8 cellular contexts compared by ENCODE assay signal in the genomic region with DNA sequence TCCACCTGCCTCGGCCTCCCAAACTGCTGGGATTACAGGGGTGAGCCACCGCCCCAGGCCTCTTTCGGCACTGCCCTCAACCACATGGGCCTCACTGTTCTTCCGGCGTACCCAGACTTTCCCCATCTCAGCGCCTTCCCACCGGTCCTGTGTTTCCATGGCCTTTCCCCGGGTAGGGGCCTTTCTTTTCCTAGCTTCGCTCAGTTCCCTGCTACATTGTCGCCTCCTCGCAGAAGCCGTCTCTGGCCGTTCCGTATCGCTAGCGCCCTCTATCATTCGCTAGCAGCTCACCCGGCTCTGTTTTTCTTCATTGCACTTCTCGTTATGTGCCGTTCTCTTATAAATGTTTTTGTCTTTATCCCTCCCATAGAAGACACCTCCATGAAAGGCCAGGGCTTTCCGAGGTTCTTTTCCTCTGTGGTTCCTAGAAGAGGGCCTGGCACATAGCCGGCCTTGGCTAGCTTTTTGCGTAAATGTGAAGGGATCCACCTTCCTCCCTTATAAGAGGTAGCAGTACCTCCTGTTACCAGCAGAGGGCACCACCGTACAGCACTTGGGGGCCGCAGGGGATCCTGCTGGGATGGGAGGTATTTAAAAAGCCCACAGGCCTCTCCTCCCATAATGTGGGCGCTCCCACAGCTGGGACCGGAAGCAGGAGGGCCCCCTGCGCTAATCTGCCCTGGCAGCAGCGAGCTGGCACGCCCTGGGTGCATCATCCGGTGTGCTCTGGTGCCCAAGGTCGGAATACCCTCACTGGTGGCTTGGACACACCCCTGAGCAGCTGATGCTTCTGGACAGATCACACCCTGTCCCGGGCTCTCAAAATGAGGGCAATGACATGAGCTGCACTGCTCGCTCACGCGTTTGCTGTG. TPM values are rescaled to one million over a fixed set of nuclear protein-coding genes. Genes with fewer than 3 reads are reported as not detected.
DNase-seq lines count a peak whose midpoint lies in the region; ATAC-seq, FAIRE-seq and TF ChIP-seq lines count a peak whose summit lies in the region.

No MANE protein-coding gene starts in this region.

- peaks cover 41% of the 10 kb centered on the region for H3K27me3 Mint-ChIP-seq in WTC11 (ENCODE audit: low read depth)

- H3K9me3 Mint-ChIP-seq in WTC11 = no peaks in the 10 kb centered on the region

- CTCF ChIA-PET in WTC11 (lab: Charles Lee) = interaction anchor here (0.5 to 21.1 kb wide), 63 partner anchors 7 to 1323 kb away, joined by 3 to 1431 read pairs (median 6); partner anchors contain the start of genes ACVR1B, ACVRL1, ANKRD33 and ATG101

- H3K27ac ChIP-seq in spleen = peak overlapping the region; percentile 78 to 90 (median 81)

- ATAC-seq in HG02973 (IDR thresholded peaks at IDR 0.05; ENCODE audit: unreplicated experiment) (peak; percentile 38), WTC11 (peak; percentile 29), HG02970 (IDR thresholded peaks at IDR 0.05; ENCODE audit: low FRiP score, unreplicated experiment) (no peak)

- H3K4me1 ChIP-seq in spleen = peaks cover 28 to 69% (median 54%) of the 10 kb centered on the region in 6 donors

- DNase-seq in EH (ENCODE audit: low read depth) (peak; percentile 87), NCI-H2227 treated with DMSO at 0.1 percent for 48 hours (lab: John Stamatoyannopoulos, UW) (peak; percentile 93), WTC11 (ENCODE audit: low spot score) (peak; percentile 87), bronchial epithelial cell (ENCODE audit: low read depth) (peak; percentile 65), islet precursor cell (peak; percentile 95), spleen (peak; percentile 91)

- TF ChIP-seq CTCF in WTC11 (IDR thresholded peaks at IDR 0.05) (peak; percentile 99), bronchial epithelial cell (IDR thresholded peaks at IDR 0.05; ENCODE audit: insufficient read depth, low read length, severe bottlenecking) (peak; percentile 67), spleen (IDR thresholded peaks at IDR 0.05 in 8 of 11, conservative IDR thresholded peaks at IDR 0.05 in 3 of 11) (peak; percentile 89 to 100 (median 98))

- POLR2A ChIA-PET in WTC11 (lab: Charles Lee) = interaction anchor here (1.3 to 2.7 kb wide), 9 partner anchors 15 to 96 kb away, joined by 3 to 13 read pairs (median 7); partner anchors contain the start of genes ATG101, NR4A1 and SMIM41

- peaks cover 34% of the 10 kb centered on the region for H3K4me1 Mint-ChIP-seq in WTC11

- H3K27ac Mint-ChIP-seq in WTC11 = peak overlapping the region; percentile 91; the same call in 1 of the 2 replicates

- no peak overlapping the region for H3K4me3 ChIP-seq in bronchial epithelial cell (ENCODE audit: low read depth, low read length)
- peak overlapping the region; percentile 12 to 83 (median 23) for H3K4me3 ChIP-seq in spleen

- peak overlapping the region; percentile 74 for H3K4me3 Mint-ChIP-seq in WTC11

- intact Hi-C loops in spleen (cut with DNase I; ENCODE audit: low total_unique reads) = loop anchor here (2.0 kb wide), 1 partner anchor 57 kb away; no protein-coding TSS in a partner anchor

- no peaks in the 10 kb centered on the region for H3K36me3 Mint-ChIP-seq in WTC11

- 3 to 7% (median 6%) methylated on average over 31 to 36 of the region's 36 CpGs for WGBS in spleen, 5 donors

- H3K27me3 ChIP-seq in bronchial epithelial cell (ENCODE audit: control insufficient read depth, insufficient read depth, low read length) (peaks cover 8% of the 10 kb centered on the region), spleen (replicated peaks in 1 of 7) (peaks cover 0 to 8% (median 0%) of the 10 kb centered on the region in 7 donors)

- no peaks in the 10 kb centered on the region for H3K9me3 ChIP-seq in spleen

- H3K36me3 ChIP-seq in bronchial epithelial cell (ENCODE audit: control insufficient read depth, insufficient read depth, low read length) (no peaks in the 10 kb centered on the region), spleen (no peaks in the 10 kb centered on the region)

- no peak for FAIRE-seq in bronchial epithelial cell (lab: Jason Lieb, UNC)

- no peak for TF ChIP-seq POLR2A in spleen (IDR thresholded peaks at IDR 0.05)

TF ChIP-seq in WTC11, 78 proteins besides CTCF, POLR2A, EP300 and RAD21:
- TF ChIP-seq SOX15 (CRISPR knock-in tag; IDR thresholded peaks at IDR 0.05) = no peak
- peak; percentile 39; the same call in 1 of the 2 replicates for TF ChIP-seq HMGXB4 (CRISPR knock-in tag; IDR thresholded peaks at IDR 0.05)
- TF ChIP-seq KAT7 (CRISPR knock-in tag; IDR thresholded peaks at IDR 0.05; ENCODE audit: borderline replicate concordance) = 0 out of 2 replicates have a peak, but pooled peaks have one; percentile 21

RNA-seq across cellular contexts. Expression of gene TAMALIN, which starts 18.8 kb away (rescaled TPM):
- 5.5 to 7.1 TPM (median 6.1 TPM) in 3 replicates for total RNA-seq in WTC11 (2021)
- under 0.01 TPM in 1 of 2 replicates, not detected in the other for total RNA-seq in bronchial epithelial cell
- total RNA-seq in spleen = 100 to 1,000 TPM in 1 of 7 donors, 10 to 100 TPM in 6; 31.7 to 141 (median 69.5) TPM
- polyA plus RNA-seq in spleen = 10 to 100 TPM; 25.5 to 38.2 (median 35.2) TPM

RNA-seq across cellular contexts. Expression of gene NR4A1, which starts 25.7 kb away (rescaled TPM):
- total RNA-seq in WTC11 (2021) (19.2 to 26.9 TPM (median 22.0 TPM) in 3 replicates), bronchial epithelial cell (0.38 and 0.79 TPM in 2 replicates), spleen (100 to 1,000 TPM in 1 of 7 donors, 10 to 100 TPM in 6; 12.0 to 113 (median 58.4) TPM)
- polyA plus RNA-seq in spleen = 10 to 100 TPM; 11.8 to 43.5 (median 13.7) TPM

RNA-seq across cellular contexts. Expression of gene ATG101, which starts 44.2 kb away (rescaled TPM):
- total RNA-seq in WTC11 (2021) = 43.3 to 52.1 TPM (median 45.0 TPM) in 3 replicates
- total RNA-seq in bronchial epithelial cell = 153 and 181 TPM in 2 replicates
- total RNA-seq in spleen = 10 to 100 TPM; 23.5 to 40.1 (median 32.3) TPM
- polyA plus RNA-seq in spleen = 10 to 100 TPM; 32.0 to 81.1 (median 35.3) TPM

RNA-seq across cellular contexts. Expression of gene SMIM41, which starts 54.0 kb away (rescaled TPM):
- total RNA-seq in WTC11 (2021) (0.14 to 0.21 TPM in 2 of 3 replicates, not detected in the other), bronchial epithelial cell (0.13 and 0.26 TPM in 2 replicates), spleen (1 to 10 TPM in 6 of 7 donors, under 1 TPM in 1; 0.64 to 8.1 (median 4.9) TPM)
- polyA plus RNA-seq in spleen = 1 to 10 TPM in 2 of 3 donors, under 1 TPM in 1; 0.85 to 1.7 (median 1.1) TPM
